ENCODE assay signal across 16 cellular contexts in genomic region chr10:93812664-93813338, GRCh38. TPM values are rescaled to one million over a fixed set of nuclear protein-coding genes. Genes with fewer than 3 reads are reported as not detected.
"Had no signal": no experiment of that assay in that cellular context is flagged by ENCODE, and none has a peak within 500 bp of the region (broad histone marks: within the 10 kb centered on the region; RNA-seq: fewer than 3 reads in every experiment).

No MANE protein-coding gene starts in this region.

- H3K36me3 ChIP-seq: heart left ventricle, lower lobe of right lung, tibial nerve had no signal

- H3K4me1 ChIP-seq: lower lobe of right lung had no signal

- DNase-seq: activated B cell treated with CpG ODN at 0.5 μM for 24 hours, amniotic stem cell, cortex of kidney had no signal

- H3K27me3 ChIP-seq: tibial nerve had no signal

- H3K4me3 ChIP-seq: heart left ventricle, lower lobe of right lung, tibial nerve had no signal

- H3K9me3 ChIP-seq: heart left ventricle, lower lobe of right lung, tibial nerve had no signal

- H3K27ac ChIP-seq: heart left ventricle, lower lobe of right lung, tibial nerve had no signal

RNA-seq across cellular contexts. Expression of gene LGI1, which starts 55.1 kb away (rescaled TPM):
- total RNA-seq: activated B cell treated with CpG ODN at 0.5 μM for 24 hours; activated CD8-positive, alpha-beta T cell treated with anti-CD3 and anti-CD28 coated beads for 36 hours; activated T-cell treated with anti-CD3 and anti-CD28 coated beads, Interleukin-2, amount 50 U/mL, for 4 hours; activated T-helper 17 cell treated with anti-CD3 and anti-CD28 coated beads, Interleukin-2, amount 50 U/mL, for 72 hours; endothelial cell of umbilical vein; fibroblast of lung; kidney epithelial cell; lower lobe of right lung; myocyte; natural killer cell treated with Interleukin-12 subunit alpha and Interleukin-12 subunit beta and Interleukin-15 and Interleukin-18, amount 100 ng/mL, for 72 hours; pulmonary artery endothelial cell; T-helper 17 cell had no signal
- polyA plus RNA-seq: endothelial cell of umbilical vein, fibroblast of lung had no signal
